8 cellular contexts compared by ENCODE assay signal in genomic region chr3:152302521-152303021, GRCh38. TPM values are rescaled to one million over a fixed set of nuclear protein-coding genes. Genes with fewer than 3 reads are reported as not detected.
A peak's percentile ranks its signal among the peaks of the same experiment; 100 is the strongest.
DNase-seq lines count a peak whose midpoint lies in the region; ATAC-seq and TF ChIP-seq lines count a peak whose summit lies in the region.

No MANE protein-coding gene starts in this region.

- peaks cover 7 to 100% (median 70%) of the 10 kb centered on the region in 12 donors for H3K4me1 ChIP-seq in heart left ventricle

- no peak for TF ChIP-seq POLR2A in heart left ventricle (IDR thresholded peaks at IDR 0.05)

- H3K4me3 Mint-ChIP-seq in T-helper 17 cell: peak overlapping the region; percentile 67
- H3K4me3 Mint-ChIP-seq in stimulated activated naive B cell treated with anti-CD40 and anti-IgM and Interleukin-4, amounts not matched to agents 10 μg/mL and 1 μg/mL and 100 μg/mL, for 72 hours: no peak overlapping the region

- peak overlapping the region in 10 of 12 donors; percentile 1 to 59 (median 48) for H3K4me3 ChIP-seq in heart left ventricle

- ATAC-seq in GM19372 (IDR thresholded peaks at IDR 0.05; ENCODE audit: low read depth, unreplicated experiment): peak; percentile 61
- peak; percentile 66 for ATAC-seq in HG03196 (IDR thresholded peaks at IDR 0.05; ENCODE audit: unreplicated experiment)
- ATAC-seq in T-helper 17 cell: peak; percentile 52
- ATAC-seq in heart left ventricle: peak; percentile 70 to 81 (median 76)
- peak; percentile 45 to 47 for ATAC-seq in stimulated activated naive B cell treated with anti-CD40 and anti-IgM and Interleukin-4, amounts not matched to agents 10 μg/mL and 1 μg/mL and 100 μg/mL, for 72 hours (replicated peaks)

- peak overlapping the region; percentile 96 for H3K27ac Mint-ChIP-seq in T-helper 17 cell
- H3K27ac Mint-ChIP-seq in stimulated activated naive B cell treated with anti-CD40 and anti-IgM and Interleukin-4, amounts not matched to agents 10 μg/mL and 1 μg/mL and 100 μg/mL, for 72 hours: peak overlapping the region; percentile 59

- H3K27me3 ChIP-seq in heart left ventricle: no peaks in the 10 kb centered on the region

- peak; percentile 49 for DNase-seq in AG20443 (ENCODE audit: low spot score)
- DNase-seq in T-helper 17 cell: no peak
- peak in 4 of 5 donors; percentile 67 to 84 (median 73) for DNase-seq in heart left ventricle
- no peak for DNase-seq in stimulated activated naive B cell treated with anti-CD40 and anti-IgM and Interleukin-4, amounts not matched to agents 10 μg/mL and 1 μg/mL and 100 μg/mL, for 72 hours
- DNase-seq in DMS153 (lab: John Stamatoyannopoulos, UW): no peak
- no peak for DNase-seq in NK-92 (lab: John Stamatoyannopoulos, UW; ENCODE audit: unreplicated experiment)

- 24 to 33% (median 28%) methylated on average over 4 of the region's 4 CpGs for WGBS in heart left ventricle, 4 donors

- H3K36me3 Mint-ChIP-seq in T-helper 17 cell (ENCODE audit: low read depth): peaks cover 6% of the 10 kb centered on the region
- H3K36me3 Mint-ChIP-seq in stimulated activated naive B cell treated with anti-CD40 and anti-IgM and Interleukin-4, amounts not matched to agents 10 μg/mL and 1 μg/mL and 100 μg/mL, for 72 hours: peaks cover 34 to 44% of the 10 kb centered on the region in 2 donors

- H3K27ac ChIP-seq in heart left ventricle: peak overlapping the region; percentile 66 to 91 (median 82)

- H3K36me3 ChIP-seq in heart left ventricle: peaks cover 0 to 33% (median 5%) of the 10 kb centered on the region in 9 donors

- intact Hi-C loops in heart left ventricle (cut with DNase I): loop anchor here in 2 of 10 donors (5.0 to 10.0 kb wide), 2 partner anchors 35 to 132 kb away; partner anchors contain the start of gene MBNL1 (in 1 of the 2)

- TF ChIP-seq CTCF in heart left ventricle (IDR thresholded peaks at IDR 0.05): no peak

- H3K9me3 Mint-ChIP-seq in stimulated activated naive B cell treated with anti-CD40 and anti-IgM and Interleukin-4, amounts not matched to agents 10 μg/mL and 1 μg/mL and 100 μg/mL, for 72 hours: no peaks in the 10 kb centered on the region

- H3K4me1 Mint-ChIP-seq in T-helper 17 cell: peaks cover 53% of the 10 kb centered on the region
- peaks cover 29 to 45% of the 10 kb centered on the region in 2 donors for H3K4me1 Mint-ChIP-seq in stimulated activated naive B cell treated with anti-CD40 and anti-IgM and Interleukin-4, amounts not matched to agents 10 μg/mL and 1 μg/mL and 100 μg/mL, for 72 hours

- H3K9me3 ChIP-seq in T-helper 17 cell (ENCODE audit: control insufficient read depth, low read length, poor library complexity, severe bottlenecking) (no peaks in the 10 kb centered on the region), heart left ventricle (no peaks in the 10 kb centered on the region)

- no peaks in the 10 kb centered on the region for H3K27me3 Mint-ChIP-seq in T-helper 17 cell
- no peaks in the 10 kb centered on the region for H3K27me3 Mint-ChIP-seq in stimulated activated naive B cell treated with anti-CD40 and anti-IgM and Interleukin-4, amounts not matched to agents 10 μg/mL and 1 μg/mL and 100 μg/mL, for 72 hours

RNA-seq across cellular contexts. Expression of gene MBNL1, which starts 33.8 kb away (rescaled TPM):
- 100 to 1,000 TPM; 641 to 725 TPM for total RNA-seq in T-helper 17 cell
- total RNA-seq in heart left ventricle: 100 to 1,000 TPM; 156 to 416 (median 193) TPM
- polyA plus RNA-seq in heart left ventricle: 10 to 100 TPM; 46.8 to 64.7 TPM

Comparison
In these comparisons a context has a peak if more than half of its experiments do, and no peak if none do; other contexts are left out.
1. DNase-seq: peak in AG20443 (single experiment) and heart left ventricle (4 of 5); none in T-helper 17 cell (0 of 3), stimulated activated naive B cell treated with anti-CD40 and anti-IgM and Interleukin-4, amounts not matched to agents 10 μg/mL and 1 μg/mL and 100 μg/mL, for 72 hours (single experiment), DMS153 (single experiment) and NK-92 (single experiment).
2. Peak in every context shown above with its lines, with median percentiles within 50 percentile points of each other: ATAC-seq.